ENCODE assay signal across 9 cellular contexts in genomic region chr3:183188895-183189462, GRCh38. TPM values are rescaled to one million over a fixed set of nuclear protein-coding genes. Genes with fewer than 3 reads are reported as not detected.
DNase-seq lines count a peak whose midpoint lies in the region; ATAC-seq and TF ChIP-seq lines count a peak whose summit lies in the region.
"Had no signal": no experiment of that assay in that cellular context is flagged by ENCODE, and none has a peak within 500 bp of the region (broad histone marks: within the 10 kb centered on the region; RNA-seq: fewer than 3 reads in every experiment).

No MANE protein-coding gene starts in this region.

- no peaks in the 10 kb centered on the region for H3K36me3 ChIP-seq in PC-3 (ENCODE audit: low read depth, low read length)
- no peaks in the 10 kb centered on the region for H3K36me3 ChIP-seq in parathyroid adenoma (ENCODE audit: control insufficient read depth, insufficient read depth, low read length)
- H3K36me3 ChIP-seq: gastrocnemius medialis had no signal

- H3K4me3 ChIP-seq in PC-3 (ENCODE audit: low read length) (no peak overlapping the region), parathyroid adenoma (ENCODE audit: low read depth, low read length) (no peak overlapping the region)
- H3K4me3 ChIP-seq: gastrocnemius medialis had no signal

- H3K9me3 ChIP-seq in PC-3 (ENCODE audit: low read length) (no peaks in the 10 kb centered on the region), parathyroid adenoma (ENCODE audit: control insufficient read depth, low read length) (no peaks in the 10 kb centered on the region)
- H3K9me3 ChIP-seq: gastrocnemius medialis had no signal

- H3K4me2 ChIP-seq in PC-3 (ENCODE audit: low read length) (no peak overlapping the region), parathyroid adenoma (ENCODE audit: low read length) (no peak overlapping the region)

- peak; percentile 63 for ATAC-seq in GM19455 (IDR thresholded peaks at IDR 0.05; ENCODE audit: unreplicated experiment)
- no peak for ATAC-seq in PC-3
- no peak for ATAC-seq in HG02870 (IDR thresholded peaks at IDR 0.05; ENCODE audit: unreplicated experiment)
- ATAC-seq in HG02970 (IDR thresholded peaks at IDR 0.05; ENCODE audit: low FRiP score, unreplicated experiment): no peak

- intact Hi-C loops in Calu3 (cut with micrococcal nuclease; ENCODE audit: unreplicated experiment): no loop called here
- intact Hi-C loops in PC-3 (cut with micrococcal nuclease): no loop called here

- H2AFZ ChIP-seq in PC-3 (ENCODE audit: low read length): no peak overlapping the region
- H2AFZ ChIP-seq in parathyroid adenoma: no peak overlapping the region

- H3K27ac Mint-ChIP-seq in Calu3 (ENCODE audit: unreplicated experiment): no peak overlapping the region

- H3K79me2 ChIP-seq in PC-3 (ENCODE audit: low read length) (no peaks in the 10 kb centered on the region), parathyroid adenoma (no peaks in the 10 kb centered on the region)

- H3K27ac ChIP-seq in PC-3 (ENCODE audit: low read length): no peak overlapping the region
- H3K27ac ChIP-seq in parathyroid adenoma: no peak overlapping the region
- H3K27ac ChIP-seq: gastrocnemius medialis had no signal

- H3K4me3 Mint-ChIP-seq in Calu3 (ENCODE audit: low read depth, unreplicated experiment): no peak overlapping the region

- no peaks in the 10 kb centered on the region for H3K9me2 ChIP-seq in PC-3 (replicated peaks; ENCODE audit: low read length)

- DNase-seq in Calu3 (peak; percentile 69), PC-3 (peak; percentile 48)
- DNase-seq in effector CD8-positive, alpha-beta T cell (lab: John Stamatoyannopoulos, UW): peak; percentile 3
- DNase-seq in activated CD4-positive, CD25-positive, alpha-beta regulatory T cell treated with anti-CD3 and anti-CD28 coated beads, Interleukin-2, amount 50 U/mL, for 72 hours: no peak
- DNase-seq: gastrocnemius medialis had no signal

- POLR2A ChIA-PET in PC-3 (lab: Charles Lee; ENCODE audit: unreplicated experiment): interaction anchor here (0.6 kb wide), 1 partner anchor 62 kb away, joined by 6 read pairs; no protein-coding TSS in a partner anchor

- H3K9ac ChIP-seq in PC-3 (ENCODE audit: low read length): no peak overlapping the region
- no peak overlapping the region for H3K9ac ChIP-seq in parathyroid adenoma

- H3K27me3 ChIP-seq in PC-3 (ENCODE audit: low read length) (no peaks in the 10 kb centered on the region), parathyroid adenoma (ENCODE audit: control insufficient read depth, insufficient read depth, low read length) (no peaks in the 10 kb centered on the region)
- H3K27me3 ChIP-seq: gastrocnemius medialis had no signal

- H3K9me3 Mint-ChIP-seq in Calu3 (ENCODE audit: low read depth, unreplicated experiment): no peaks in the 10 kb centered on the region

- no peaks in the 10 kb centered on the region for H3K36me3 Mint-ChIP-seq in Calu3 (ENCODE audit: insufficient read depth, unreplicated experiment)

- BruUV-seq in Calu3 (replicated peaks; lab: Mats Ljungman, UMichigan): no TSS peak
- no TSS peak for BruUV-seq in PC-3 (replicated peaks; lab: Mats Ljungman, UMichigan)

- H3K27me3 Mint-ChIP-seq in Calu3 (ENCODE audit: unreplicated experiment): peaks cover 5% of the 10 kb centered on the region

- no peaks in the 10 kb centered on the region for H3F3A ChIP-seq in PC-3 (ENCODE audit: low read length, unreplicated experiment)

- peaks cover 7% of the 10 kb centered on the region for H3K4me1 Mint-ChIP-seq in Calu3 (ENCODE audit: low read depth, unreplicated experiment)

- no peaks in the 10 kb centered on the region for H4K20me1 ChIP-seq in PC-3 (ENCODE audit: low read length)

- H3K4me1 ChIP-seq in PC-3 (ENCODE audit: insufficient read depth, low read length) (peaks cover 37% of the 10 kb centered on the region), parathyroid adenoma (no peaks in the 10 kb centered on the region)
- H3K4me1 ChIP-seq: gastrocnemius medialis had no signal

- TF ChIP-seq CTCF in Calu3 (IDR thresholded peaks at IDR 0.05; ENCODE audit: unreplicated experiment) (peak; percentile 55), PC-3 (conservative IDR thresholded peaks at IDR 0.05; ENCODE audit: low read depth, low read length) (peak; percentile 56), parathyroid adenoma (IDR thresholded peaks at IDR 0.05) (peak; percentile 35)

- CTCF ChIA-PET in Calu3 (lab: Charles Lee) (interaction anchor here (0.5 to 7.4 kb wide), 5 partner anchors 86 to 382 kb away, joined by 3 to 224 read pairs (median 3); no protein-coding TSS in a partner anchor), PC-3 (lab: Charles Lee) (interaction anchor here (0.6 kb wide), 2 partner anchors 80 to 311 kb away, joined by 3 read pairs; no protein-coding TSS in a partner anchor)

RNA-seq across cellular contexts. Expression of gene LAMP3, which starts 26.4 kb away (rescaled TPM):
- total RNA-seq in Calu3 (2022) (20.5 and 39.7 TPM in 2 replicates), PC-3 (2014; rRNA removed) (2.8 and 3.2 TPM in 2 replicates)
- total RNA-seq: gastrocnemius medialis had no signal
